ENCODE assay signal across 14 cellular contexts in the genomic region with DNA sequence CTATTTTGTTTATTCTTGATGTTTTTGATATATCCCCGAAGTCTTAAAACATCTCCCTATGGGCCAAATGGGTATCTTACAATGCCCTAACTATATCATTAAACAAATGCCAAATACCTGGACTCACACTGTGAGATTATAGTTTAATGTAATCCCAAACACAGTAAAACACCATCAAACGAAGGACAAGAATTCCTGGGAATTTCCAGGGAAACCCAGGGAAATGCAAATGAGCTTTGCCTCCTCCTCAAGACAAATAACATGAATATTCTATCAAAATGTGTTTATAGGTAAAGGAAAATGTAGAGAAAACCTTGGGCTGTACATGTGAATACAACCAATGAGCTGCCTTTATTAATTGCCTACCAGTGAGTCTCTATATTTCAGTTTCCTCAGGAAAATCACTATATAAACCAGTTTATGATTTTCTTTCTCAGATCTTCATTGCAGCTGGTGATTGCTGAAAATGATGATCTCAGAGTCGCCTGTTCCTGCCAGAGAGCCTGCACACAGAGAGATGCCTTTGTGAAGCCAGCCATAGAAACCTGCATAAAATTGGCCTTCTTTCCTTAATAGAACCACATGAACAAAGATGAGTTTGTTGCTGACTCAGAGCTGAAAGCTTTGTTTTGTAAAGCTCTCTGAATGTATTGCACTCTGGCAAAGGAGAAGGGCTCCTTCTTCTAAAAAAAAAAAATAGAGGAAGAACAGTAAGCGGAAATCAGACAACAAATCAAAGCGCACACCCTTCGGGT.
A peak's percentile ranks its signal among the peaks of the same experiment; 100 is the strongest.
DNase-seq lines count a peak whose midpoint lies in the region; ATAC-seq and TF ChIP-seq lines count a peak whose summit lies in the region.
"Had no signal": no experiment of that assay in that cellular context is flagged by ENCODE, and none has a peak within 500 bp of the region (broad histone marks: within the 10 kb centered on the region; RNA-seq: fewer than 3 reads in every experiment).

No MANE protein-coding gene starts in this region.

- H3K18ac ChIP-seq in mesendoderm (ENCODE audit: low read length), result no peak overlapping the region

- H3K56ac ChIP-seq in mesendoderm (ENCODE audit: low read length), result no peak overlapping the region

- H2BK5ac ChIP-seq in mesendoderm (ENCODE audit: low read length), result no peak overlapping the region

- H3K36me3 ChIP-seq in endodermal cell (ENCODE audit: control insufficient read depth, insufficient read depth, low read length) (no peaks in the 10 kb centered on the region), mesendoderm (ENCODE audit: control insufficient read depth, insufficient read depth, low read length) (no peaks in the 10 kb centered on the region)

- ATAC-seq in SK-N-SH treated with all-trans-retinoic acid at 6 μM for 48 hours (no peak), HG02678 (IDR thresholded peaks at IDR 0.05; ENCODE audit: unreplicated experiment) (no peak)
- ATAC-seq: stimulated activated memory B cell treated with anti-CD40 and anti-IgM and Interleukin-4, amounts not matched to agents 10 μg/mL and 1 μg/mL and 100 μg/mL, for 72 hours had no signal

- peak overlapping the region; percentile 78 for H4K5ac ChIP-seq in mesendoderm (ENCODE audit: low read length)

- peaks cover 8% of the 10 kb centered on the region for H3K4me1 ChIP-seq in endodermal cell (ENCODE audit: control insufficient read depth, insufficient read depth, low read length)
- peaks cover 2% of the 10 kb centered on the region for H3K4me1 ChIP-seq in mesendoderm (ENCODE audit: control insufficient read depth, low read depth, low read length)

- H3K36me3 Mint-ChIP-seq in endodermal cell (ENCODE audit: low read depth), result no peaks in the 10 kb centered on the region
- H3K36me3 Mint-ChIP-seq: stimulated activated memory B cell treated with anti-CD40 and anti-IgM and Interleukin-4, amounts not matched to agents 10 μg/mL and 1 μg/mL and 100 μg/mL, for 72 hours had no signal

- H4K8ac ChIP-seq in mesendoderm (ENCODE audit: low read depth, low read length), result no peak overlapping the region

- H3K27me3 ChIP-seq in endodermal cell (ENCODE audit: control insufficient read depth, insufficient read depth, low read length, poor library complexity, severe bottlenecking) (peaks cover 24% of the 10 kb centered on the region), mesendoderm (ENCODE audit: insufficient read depth, low read length, poor library complexity) (no peaks in the 10 kb centered on the region)

- H3K4me1 Mint-ChIP-seq in endodermal cell, result peaks cover 24% of the 10 kb centered on the region
- H3K4me1 Mint-ChIP-seq: stimulated activated memory B cell treated with anti-CD40 and anti-IgM and Interleukin-4, amounts not matched to agents 10 μg/mL and 1 μg/mL and 100 μg/mL, for 72 hours had no signal

- no peaks in the 10 kb centered on the region for H3K79me2 ChIP-seq in mesendoderm (ENCODE audit: control insufficient read depth, insufficient read depth, low read length)

- H3K27ac Mint-ChIP-seq in endodermal cell, result peak overlapping the region; percentile 84
- H3K27ac Mint-ChIP-seq: stimulated activated memory B cell treated with anti-CD40 and anti-IgM and Interleukin-4, amounts not matched to agents 10 μg/mL and 1 μg/mL and 100 μg/mL, for 72 hours had no signal

- no peak overlapping the region for H3K23ac ChIP-seq in mesendoderm (ENCODE audit: low read length)

- no peak overlapping the region for H2AK5ac ChIP-seq in mesendoderm (ENCODE audit: low read length)

- peak; percentile 10 for DNase-seq in A172 (ENCODE audit: low spot score)
- peak; percentile 5 to 50 for DNase-seq in NCI-H446 (lab: John Stamatoyannopoulos, UW)
- no peak for DNase-seq in endodermal cell
- peak; percentile 34 for DNase-seq in mesendoderm
- DNase-seq in retina, result no peak
- no peak for DNase-seq in GDM1 (lab: John Stamatoyannopoulos, UW)
- DNase-seq: activated T-cell treated with anti-CD3 and anti-CD28 coated beads, Interleukin-2, amount 50 U/mL, for 48 hours; cerebellar nuclear complex; NCI-H510A treated with DMSO at 0.1 percent for 48 hours; SIG-M5; stimulated activated CD4-positive, alpha-beta T cell treated with anti-CD3 and anti-CD28 coated beads, Interleukin-15, amount 100 ng/mL, for 24 hours had no signal

- no peak for TF ChIP-seq CTCF in endodermal cell (conservative IDR thresholded peaks at IDR 0.05)

- peak overlapping the region; percentile 82 for H2BK120ac ChIP-seq in mesendoderm (ENCODE audit: low read depth, low read length)

- no peak overlapping the region for H3K9ac ChIP-seq in endodermal cell (ENCODE audit: extremely low read depth, low read length, poor library complexity, severe bottlenecking)
- no peak overlapping the region for H3K9ac ChIP-seq in mesendoderm (ENCODE audit: low read length)

- H3K4me3 ChIP-seq in endodermal cell (ENCODE audit: low read length) (no peak overlapping the region), mesendoderm (ENCODE audit: low read length) (no peak overlapping the region)

- peaks cover 5% of the 10 kb centered on the region for H3K9me3 ChIP-seq in endodermal cell (ENCODE audit: control insufficient read depth, low read length)

- no peak overlapping the region for H3K4ac ChIP-seq in mesendoderm (ENCODE audit: low read depth, low read length)

- H3K79me1 ChIP-seq in mesendoderm (ENCODE audit: low read length), result no peaks in the 10 kb centered on the region

- H3K27ac ChIP-seq in endodermal cell (ENCODE audit: low read depth, low read length) (peak overlapping the region; percentile 97), mesendoderm (ENCODE audit: low read depth, low read length) (peak overlapping the region; percentile 36)

- H2BK15ac ChIP-seq in mesendoderm (replicated peaks; ENCODE audit: low read depth), result no peak overlapping the region

- H3K9me3 Mint-ChIP-seq in endodermal cell, result peaks cover 2% of the 10 kb centered on the region
- H3K9me3 Mint-ChIP-seq: stimulated activated memory B cell treated with anti-CD40 and anti-IgM and Interleukin-4, amounts not matched to agents 10 μg/mL and 1 μg/mL and 100 μg/mL, for 72 hours had no signal

- WGBS in endodermal cell (ENCODE audit: insufficient coverage in 1 of 2, insufficient read length in 1 of 2), 2 experiments, result 71 to 81% methylated on average over 1 to 6 of the region's 6 CpGs
- WGBS in mesendoderm (ENCODE audit: extremely low coverage, insufficient coverage, low lambda C conversion rate), result no CpG with 5 or more reads among the region's 6 CpGs

- peaks cover 11% of the 10 kb centered on the region for H3K27me3 Mint-ChIP-seq in endodermal cell (ENCODE audit: insufficient read depth)
- H3K27me3 Mint-ChIP-seq: stimulated activated memory B cell treated with anti-CD40 and anti-IgM and Interleukin-4, amounts not matched to agents 10 μg/mL and 1 μg/mL and 100 μg/mL, for 72 hours had no signal

- no peak overlapping the region for H3K4me2 ChIP-seq in mesendoderm (ENCODE audit: low read length)

- H3K4me3 Mint-ChIP-seq in endodermal cell, result no peak overlapping the region
- H3K4me3 Mint-ChIP-seq: stimulated activated memory B cell treated with anti-CD40 and anti-IgM and Interleukin-4, amounts not matched to agents 10 μg/mL and 1 μg/mL and 100 μg/mL, for 72 hours had no signal

TF ChIP-seq in SK-N-SH treated with all-trans-retinoic acid at 6 μM for 48 hours, 23 proteins besides CTCF, POLR2A, EP300 and RAD21:
- TF ChIP-seq ZNF8 (CRISPR knock-in tag; IDR thresholded peaks at IDR 0.05) (no peak), CSDC2 (CRISPR knock-in tag; IDR thresholded peaks at IDR 0.05) (no peak), ZFP3 (CRISPR knock-in tag; IDR thresholded peaks at IDR 0.05) (no peak), ZNF70 (CRISPR knock-in tag; IDR thresholded peaks at IDR 0.05) (no peak), ZFP30 (CRISPR knock-in tag; IDR thresholded peaks at IDR 0.05) (no peak), SNAI2 (CRISPR knock-in tag; IDR thresholded peaks at IDR 0.05) (no peak), RARB (CRISPR knock-in tag; IDR thresholded peaks at IDR 0.05) (no peak)
- TF ChIP-seq, protein P1, sequence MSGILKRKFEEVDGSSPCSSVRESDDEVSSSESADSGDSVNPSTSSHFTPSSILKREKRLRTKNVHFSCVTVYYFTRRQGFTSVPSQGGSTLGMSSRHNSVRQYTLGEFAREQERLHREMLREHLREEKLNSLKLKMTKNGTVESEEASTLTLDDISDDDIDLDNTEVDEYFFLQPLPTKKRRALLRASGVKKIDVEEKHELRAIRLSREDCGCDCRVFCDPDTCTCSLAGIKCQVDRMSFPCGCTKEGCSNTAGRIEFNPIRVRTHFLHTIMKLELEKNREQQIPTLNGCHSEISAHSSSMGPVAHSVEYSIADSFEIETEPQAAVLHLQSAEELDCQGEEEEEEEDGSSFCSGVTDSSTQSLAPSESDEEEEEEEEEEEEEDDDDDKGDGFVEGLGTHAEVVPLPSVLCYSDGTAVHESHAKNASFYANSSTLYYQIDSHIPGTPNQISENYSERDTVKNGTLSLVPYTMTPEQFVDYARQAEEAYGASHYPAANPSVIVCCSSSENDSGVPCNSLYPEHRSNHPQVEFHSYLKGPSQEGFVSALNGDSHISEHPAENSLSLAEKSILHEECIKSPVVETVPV (CRISPR knock-in tag; IDR thresholded peaks at IDR 0.05), result no peak

Comparison
In these comparisons a context has a peak if more than half of its experiments do, and no peak if none do; other contexts are left out.
1. DNase-seq: peak in A172 (single experiment), NCI-H446 (2 of 2) and mesendoderm (single experiment); none in endodermal cell (single experiment), retina (single experiment) and GDM1 (single experiment).